23 cellular contexts compared by ENCODE assay signal in genomic region chr10:10141983-10142382, GRCh38.
DNase-seq lines count a peak whose midpoint lies in the region; ATAC-seq and TF ChIP-seq lines count a peak whose summit lies in the region.
"Had no signal": no experiment of that assay in that cellular context is flagged by ENCODE, and none has a peak within 500 bp of the region (broad histone marks: within the 10 kb centered on the region; RNA-seq: fewer than 3 reads in every experiment).

No MANE protein-coding gene starts in this region.

- no peak for ATAC-seq in GM19397 (IDR thresholded peaks at IDR 0.05; ENCODE audit: unreplicated experiment)
- ATAC-seq in GM21717 (IDR thresholded peaks at IDR 0.05; ENCODE audit: unreplicated experiment): no peak
- no peak for ATAC-seq in foreskin keratinocyte
- ATAC-seq: A549 had no signal

- H3F3A ChIP-seq in neural progenitor cell (ENCODE audit: low read depth): no peaks in the 10 kb centered on the region

- no peaks in the 10 kb centered on the region for H3K27me3 Mint-ChIP-seq in endodermal cell (ENCODE audit: insufficient read depth)
- H3K27me3 Mint-ChIP-seq in neural progenitor cell (ENCODE audit: insufficient read depth, low read depth): no peaks in the 10 kb centered on the region
- H3K27me3 Mint-ChIP-seq: CD8-positive, alpha-beta memory T cell had no signal

- CTCF ChIA-PET in GM10248 (lab: Yijun Ruan, JAX): no interaction called here

- H3K4me3 ChIP-seq in HUES6 (ENCODE audit: low read depth, low read length) (no peak overlapping the region), endodermal cell (ENCODE audit: low read length) (peak overlapping the region; percentile 20), neural progenitor cell (no peak overlapping the region)
- H3K4me3 ChIP-seq: A549; BLaER1 treated with 17β-estradiol and CSF1 and Interleukin-3, amounts not matched to agents 10 nM and 100 nM; GM23248; HAP-1 had no signal

- H3K36me3 Mint-ChIP-seq in endodermal cell (ENCODE audit: low read depth) (no peaks in the 10 kb centered on the region), neural progenitor cell (no peaks in the 10 kb centered on the region)
- H3K36me3 Mint-ChIP-seq: CD14-positive monocyte; CD8-positive, alpha-beta memory T cell had no signal

- H2AFZ ChIP-seq in neural progenitor cell (replicated peaks): peak overlapping the region; percentile 85
- H2AFZ ChIP-seq: GM23248 had no signal

- peaks cover 16% of the 10 kb centered on the region for H3K4me1 Mint-ChIP-seq in endodermal cell
- H3K4me1 Mint-ChIP-seq in neural progenitor cell: no peaks in the 10 kb centered on the region

- DNase-seq in endodermal cell: peak; percentile 57
- peak; percentile 3 for DNase-seq in neural progenitor cell (ENCODE audit: low spot score)
- DNase-seq in GM10248 (ENCODE audit: extremely low spot score): no peak
- no peak for DNase-seq in foreskin keratinocyte
- DNase-seq: 8988T; ACHN; AML-193; BE2C; CD4-positive, alpha-beta T cell; CD8-positive, alpha-beta memory T cell; DMS 273 treated with DMSO at 0.1 percent for 48 hours; DMS79; EL; GDM1; GM23248; HFFc6 had no signal

- TF ChIP-seq CTCF in endodermal cell (conservative IDR thresholded peaks at IDR 0.05): no peak
- TF ChIP-seq CTCF in neural progenitor cell (IDR thresholded peaks at IDR 0.05): no peak
- TF ChIP-seq CTCF in GM10248 (IDR thresholded peaks at IDR 0.05; ENCODE audit: control extremely low read depth, extremely low read depth, low read depth, missing control alignments): no peak
- no peak for TF ChIP-seq CTCF in foreskin keratinocyte (conservative IDR thresholded peaks at IDR 0.05)

- no peaks in the 10 kb centered on the region for H3K27me3 ChIP-seq in HUES6 (ENCODE audit: control insufficient read depth, insufficient read depth, low read length)
- no peaks in the 10 kb centered on the region for H3K27me3 ChIP-seq in endodermal cell (ENCODE audit: control insufficient read depth, insufficient read depth, low read length, poor library complexity, severe bottlenecking)
- no peaks in the 10 kb centered on the region for H3K27me3 ChIP-seq in neural progenitor cell
- no peaks in the 10 kb centered on the region for H3K27me3 ChIP-seq in foreskin keratinocyte
- H3K27me3 ChIP-seq: BE2C; BLaER1 treated with 17β-estradiol and CSF1 and Interleukin-3, amounts not matched to agents 10 nM and 100 nM had no signal

- H3K4me2 ChIP-seq in neural progenitor cell: peak overlapping the region; percentile 8
- H3K4me2 ChIP-seq: A549; BLaER1 treated with 17β-estradiol and CSF1 and Interleukin-3, amounts not matched to agents 10 nM and 100 nM had no signal

- WGBS in endodermal cell (ENCODE audit: insufficient coverage in 1 of 2, insufficient read length in 1 of 2), 2 experiments: 81 to 100% methylated on average over 1 to 3 of the region's 3 CpGs

- POLR2A ChIA-PET in GM10248 (lab: Yijun Ruan, JAX): no interaction called here

- no peaks in the 10 kb centered on the region for H4K20me1 ChIP-seq in neural progenitor cell (ENCODE audit: low read depth)
- H4K20me1 ChIP-seq: BLaER1 treated with 17β-estradiol and CSF1 and Interleukin-3, amounts not matched to agents 10 nM and 100 nM had no signal

- H3K27ac ChIP-seq in HUES6 (ENCODE audit: low read depth, low read length): 0 out of 2 replicates have a peak overlapping the region, but pooled peaks have one; percentile 23
- no peak overlapping the region for H3K27ac ChIP-seq in endodermal cell (ENCODE audit: low read depth, low read length)
- no peak overlapping the region for H3K27ac ChIP-seq in neural progenitor cell
- no peak overlapping the region for H3K27ac ChIP-seq in foreskin keratinocyte
- H3K27ac ChIP-seq: A549; BLaER1 treated with 17β-estradiol and CSF1 and Interleukin-3, amounts not matched to agents 10 nM and 100 nM; GM23248 had no signal

- no peaks in the 10 kb centered on the region for H3K9me3 Mint-ChIP-seq in endodermal cell
- H3K9me3 Mint-ChIP-seq in neural progenitor cell: no peaks in the 10 kb centered on the region
- H3K9me3 Mint-ChIP-seq: CD14-positive monocyte; CD4-positive, alpha-beta T cell; CD8-positive, alpha-beta memory T cell had no signal

- H3K36me3 ChIP-seq in HUES6 (ENCODE audit: control insufficient read depth, insufficient read depth, low read length) (no peaks in the 10 kb centered on the region), endodermal cell (ENCODE audit: control insufficient read depth, insufficient read depth, low read length) (no peaks in the 10 kb centered on the region), neural progenitor cell (no peaks in the 10 kb centered on the region)
- H3K36me3 ChIP-seq: BE2C; BLaER1 treated with 17β-estradiol and CSF1 and Interleukin-3, amounts not matched to agents 10 nM and 100 nM; HAP-1 had no signal

- H3K79me2 ChIP-seq in neural progenitor cell (ENCODE audit: low read depth): no peaks in the 10 kb centered on the region

- H3K4me1 ChIP-seq in HUES6 (ENCODE audit: control insufficient read depth, insufficient read depth, low read length): peaks cover 7% of the 10 kb centered on the region
- peaks cover 6% of the 10 kb centered on the region for H3K4me1 ChIP-seq in endodermal cell (ENCODE audit: control insufficient read depth, insufficient read depth, low read length)
- peaks cover 10% of the 10 kb centered on the region for H3K4me1 ChIP-seq in neural progenitor cell
- no peaks in the 10 kb centered on the region for H3K4me1 ChIP-seq in foreskin keratinocyte
- H3K4me1 ChIP-seq: A549, BE2C, HAP-1 had no signal

- H3K27ac Mint-ChIP-seq in endodermal cell: no peak overlapping the region
- no peak overlapping the region for H3K27ac Mint-ChIP-seq in neural progenitor cell
- H3K27ac Mint-ChIP-seq: CD14-positive monocyte; CD4-positive, alpha-beta T cell; CD8-positive, alpha-beta memory T cell; HFFc6 had no signal

- H3K9ac ChIP-seq in HUES6 (ENCODE audit: low read length) (no peak overlapping the region), endodermal cell (ENCODE audit: extremely low read depth, low read length, poor library complexity, severe bottlenecking) (no peak overlapping the region), neural progenitor cell (no peak overlapping the region)
- H3K9ac ChIP-seq: BLaER1 treated with 17β-estradiol and CSF1 and Interleukin-3, amounts not matched to agents 10 nM and 100 nM; GM23248 had no signal

- H3K9me3 ChIP-seq in HUES6 (ENCODE audit: control insufficient read depth, insufficient read depth, low read depth, low read length) (no peaks in the 10 kb centered on the region), endodermal cell (ENCODE audit: control insufficient read depth, low read length) (no peaks in the 10 kb centered on the region), neural progenitor cell (ENCODE audit: low read depth) (no peaks in the 10 kb centered on the region)
- H3K9me3 ChIP-seq: A549; BE2C; BLaER1 treated with 17β-estradiol and CSF1 and Interleukin-3, amounts not matched to agents 10 nM and 100 nM; HAP-1 had no signal

- no peak overlapping the region for H3K4me3 Mint-ChIP-seq in endodermal cell
- no peak overlapping the region for H3K4me3 Mint-ChIP-seq in neural progenitor cell
- H3K4me3 Mint-ChIP-seq: CD14-positive monocyte; CD4-positive, alpha-beta T cell; CD8-positive, alpha-beta memory T cell; HFFc6 had no signal

Comparison
In these comparisons a context has a peak if more than half of its experiments do, and no peak if none do; other contexts are left out.
1. DNase-seq: peak in endodermal cell (single experiment) and neural progenitor cell (single experiment); none in GM10248 (single experiment) and foreskin keratinocyte (0 of 2).